Comparison of ENCODE assay signal across 8 cellular contexts in the genomic region with DNA sequence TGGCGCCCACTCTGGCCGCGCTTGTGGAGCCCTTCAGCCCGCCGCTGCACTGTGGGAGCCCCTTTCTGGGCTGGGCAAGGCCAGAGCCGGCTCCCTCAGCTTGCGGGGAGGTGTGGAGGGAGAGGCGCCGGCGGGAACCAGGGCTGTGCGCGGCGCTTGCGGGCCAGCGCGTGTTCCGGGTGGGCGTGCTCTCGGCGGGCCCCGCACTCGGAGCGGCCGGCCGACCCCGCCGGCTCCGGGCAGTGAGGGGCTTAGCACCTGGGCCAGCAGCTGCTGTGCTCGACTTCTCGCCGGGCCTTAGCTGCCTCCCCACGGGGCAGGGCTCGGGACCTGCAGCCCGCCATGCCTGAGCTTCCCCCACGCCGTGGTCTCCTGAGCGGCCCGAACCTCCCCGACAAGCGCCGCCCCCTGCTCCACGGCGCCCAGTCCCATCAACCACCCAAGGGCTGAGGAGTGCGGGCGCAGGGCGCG. TPM values are rescaled to one million over a fixed set of nuclear protein-coding genes. Genes with fewer than 3 reads are reported as not detected.
DNase-seq lines count a peak whose midpoint lies in the region; ATAC-seq and TF ChIP-seq lines count a peak whose summit lies in the region.
"Not testable (repeated sequence)": the region's sequence is repeated elsewhere in the genome, so short reads cannot be mapped to it uniquely, and the experiment has no call there.

No MANE protein-coding gene starts in this region.

- 100% methylated on average over 1 of the region's 47 CpGs for whole genome bisulfite sequencing in right lobe of liver (ENCODE audit: insufficient coverage, low coverage, low lambda C conversion rate, missing lambda C conversion rate)
- WGBS in testis, 2 donors: 57 to 81% methylated on average over 5 to 42 of the region's 47 CpGs

- not testable (repeated sequence) for H3K27ac ChIP-seq in ascending aorta, right atrium auricular region, right lobe of liver, testis, upper lobe of right lung

- not testable (repeated sequence) for H3K4me1 Mint-ChIP-seq in T-helper 17 cell

- intact Hi-C loops in ascending aorta (cut with DNase I); right lobe of liver (cut with DNase I); sciatic nerve (cut with DNase I); upper lobe of right lung (cut with DNase I): not testable (repeated sequence)
- intact Hi-C loops in testis (cut with DNase I; ENCODE audit: low total_unique reads): loop anchor here (10.0 kb wide), 1 partner anchor 61 kb away; a partner anchor contains a TSS

- H3K4me1 ChIP-seq in ascending aorta, testis, upper lobe of right lung: not testable (repeated sequence)
- H3K4me1 ChIP-seq in right atrium auricular region (peaks cover 0 to 31% of the 10 kb centered on the region in 2 donors), right lobe of liver (peaks cover 0 to 30% (median 11%) of the 10 kb centered on the region in 4 donors)

- H3K27me3 ChIP-seq in ascending aorta, right atrium auricular region, right lobe of liver, testis, upper lobe of right lung: not testable (repeated sequence)

- not testable (repeated sequence) for TF ChIP-seq POLR2A in right lobe of liver (IDR thresholded peaks at IDR 0.05); testis (IDR thresholded peaks at IDR 0.05)

- DNase-seq in T-helper 17 cell, testis: not testable (repeated sequence)
- DNase-seq in activated CD8-positive, alpha-beta memory T cell treated with anti-CD3 and anti-CD28 coated beads, Interleukin-2, amount 50 U/mL, for 48 hours: peak; percentile 28
- DNase-seq in ascending aorta (ENCODE audit: low spot score in 2 of 2) (peak; percentile 2 to 52), right atrium auricular region (ENCODE audit: low spot score) (peak; percentile 40), right lobe of liver (peak in 2 of 3 donors; percentile 22 to 44), sciatic nerve (ENCODE audit: low spot score) (peak; percentile 42), upper lobe of right lung (peak; percentile 47)

- H3K4me3 ChIP-seq in ascending aorta, right atrium auricular region, right lobe of liver, upper lobe of right lung: not testable (repeated sequence)
- H3K4me3 ChIP-seq in testis: peak overlapping the region; percentile 45 to 50

- not testable (repeated sequence) for H3K36me3 Mint-ChIP-seq in T-helper 17 cell (ENCODE audit: low read depth)

- H3K27me3 Mint-ChIP-seq in T-helper 17 cell: not testable (repeated sequence)

- not testable (repeated sequence) for ATAC-seq in T-helper 17 cell, right lobe of liver, sciatic nerve, upper lobe of right lung

- H3K9me3 ChIP-seq in T-helper 17 cell (ENCODE audit: control insufficient read depth, low read length, poor library complexity, severe bottlenecking); ascending aorta; right atrium auricular region; right lobe of liver; testis; upper lobe of right lung: not testable (repeated sequence)

- not testable (repeated sequence) for TF ChIP-seq CTCF in ascending aorta (IDR thresholded peaks at IDR 0.05); right atrium auricular region (IDR thresholded peaks at IDR 0.05); right lobe of liver (IDR thresholded peaks at IDR 0.05); testis (IDR thresholded peaks at IDR 0.05); upper lobe of right lung (IDR thresholded peaks at IDR 0.05)

- peaks cover 32 to 72% of the 10 kb centered on the region in 2 donors for H3K36me3 ChIP-seq in ascending aorta
- peaks cover 48% of the 10 kb centered on the region for H3K36me3 ChIP-seq in right atrium auricular region
- H3K36me3 ChIP-seq in right lobe of liver; testis (ENCODE audit: low read depth, missing control alignments); upper lobe of right lung: not testable (repeated sequence)

- not testable (repeated sequence) for H3K4me3 Mint-ChIP-seq in T-helper 17 cell

- H3K27ac Mint-ChIP-seq in T-helper 17 cell: peak overlapping the region; percentile 30

RNA-seq across cellular contexts. Expression of a gene that starts 59.0 kb away (rescaled TPM):
- total RNA-seq in T-helper 17 cell (10 to 100 TPM; 15.5 to 26.7 TPM), ascending aorta (1.4 TPM), right atrium auricular region (10 to 100 TPM; 13.9 to 14.0 TPM), right lobe of liver (10 to 100 TPM in 1 of 6 experiments, 1 to 10 TPM in 5; 7.9 to 10.2 (median 9.0) TPM), sciatic nerve (29.4 TPM), testis (10 to 100 TPM; 31.8 to 35.6 TPM), upper lobe of right lung (20.0 TPM)
- 20.0 TPM for polyA plus RNA-seq in testis (ENCODE audit: insufficient read depth, low read depth, low replicate concordance)

RNA-seq across cellular contexts. Expression of a gene that starts 59.5 kb away (rescaled TPM):
- total RNA-seq in T-helper 17 cell (10 to 100 TPM; 31.6 to 37.2 TPM), ascending aorta (5.1 TPM), right atrium auricular region (10 to 100 TPM; 14.1 to 18.5 TPM), right lobe of liver (10 to 100 TPM; 10.9 to 15.3 (median 12.5) TPM), sciatic nerve (24.7 TPM), testis (10 to 100 TPM; 36.9 to 41.7 TPM), upper lobe of right lung (25.4 TPM)
- 36.6 TPM for polyA plus RNA-seq in testis (ENCODE audit: insufficient read depth, low read depth, low replicate concordance)
